Comparison of ENCODE assay signal across 1 cellular context in the genomic region with DNA sequence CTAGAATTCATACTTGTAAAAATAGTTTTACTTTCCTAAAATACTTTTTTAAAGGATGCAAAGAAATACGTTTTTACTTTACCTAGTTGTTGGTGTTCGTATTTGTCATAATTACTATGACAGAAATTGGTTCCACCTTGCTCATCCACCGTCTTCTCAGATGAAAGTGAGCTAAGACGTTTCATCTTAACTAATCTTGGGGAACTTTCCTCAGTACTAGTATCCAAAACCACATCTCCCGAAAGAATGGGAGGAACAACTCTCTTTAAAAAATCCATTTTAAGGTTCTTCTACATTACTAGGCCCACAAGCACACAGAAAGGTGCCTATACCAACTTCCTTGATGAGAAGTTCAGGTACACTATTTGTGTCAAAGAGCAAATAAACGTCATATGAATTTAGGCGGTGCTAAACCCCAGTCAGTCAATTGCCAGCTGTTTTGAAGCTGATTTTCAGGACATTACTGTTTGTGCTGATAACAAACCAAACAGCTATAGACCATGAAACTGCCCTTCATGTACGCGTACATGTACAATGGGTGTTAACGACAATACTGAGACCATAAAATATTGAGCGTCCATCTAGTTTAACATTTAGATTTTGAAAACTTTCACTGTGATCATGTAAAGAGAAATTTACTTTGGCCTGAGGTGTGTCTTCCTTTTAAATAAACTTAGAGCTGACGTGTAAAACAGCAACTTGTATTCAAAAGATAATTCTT.
TF ChIP-seq lines count a peak whose summit lies in the region.

No MANE protein-coding gene starts in this region.

TF ChIP-seq in K562, 482 proteins besides CTCF, POLR2A, EP300 and RAD21 (continued from another document and continues in another):
- TF ChIP-seq, protein P1, sequence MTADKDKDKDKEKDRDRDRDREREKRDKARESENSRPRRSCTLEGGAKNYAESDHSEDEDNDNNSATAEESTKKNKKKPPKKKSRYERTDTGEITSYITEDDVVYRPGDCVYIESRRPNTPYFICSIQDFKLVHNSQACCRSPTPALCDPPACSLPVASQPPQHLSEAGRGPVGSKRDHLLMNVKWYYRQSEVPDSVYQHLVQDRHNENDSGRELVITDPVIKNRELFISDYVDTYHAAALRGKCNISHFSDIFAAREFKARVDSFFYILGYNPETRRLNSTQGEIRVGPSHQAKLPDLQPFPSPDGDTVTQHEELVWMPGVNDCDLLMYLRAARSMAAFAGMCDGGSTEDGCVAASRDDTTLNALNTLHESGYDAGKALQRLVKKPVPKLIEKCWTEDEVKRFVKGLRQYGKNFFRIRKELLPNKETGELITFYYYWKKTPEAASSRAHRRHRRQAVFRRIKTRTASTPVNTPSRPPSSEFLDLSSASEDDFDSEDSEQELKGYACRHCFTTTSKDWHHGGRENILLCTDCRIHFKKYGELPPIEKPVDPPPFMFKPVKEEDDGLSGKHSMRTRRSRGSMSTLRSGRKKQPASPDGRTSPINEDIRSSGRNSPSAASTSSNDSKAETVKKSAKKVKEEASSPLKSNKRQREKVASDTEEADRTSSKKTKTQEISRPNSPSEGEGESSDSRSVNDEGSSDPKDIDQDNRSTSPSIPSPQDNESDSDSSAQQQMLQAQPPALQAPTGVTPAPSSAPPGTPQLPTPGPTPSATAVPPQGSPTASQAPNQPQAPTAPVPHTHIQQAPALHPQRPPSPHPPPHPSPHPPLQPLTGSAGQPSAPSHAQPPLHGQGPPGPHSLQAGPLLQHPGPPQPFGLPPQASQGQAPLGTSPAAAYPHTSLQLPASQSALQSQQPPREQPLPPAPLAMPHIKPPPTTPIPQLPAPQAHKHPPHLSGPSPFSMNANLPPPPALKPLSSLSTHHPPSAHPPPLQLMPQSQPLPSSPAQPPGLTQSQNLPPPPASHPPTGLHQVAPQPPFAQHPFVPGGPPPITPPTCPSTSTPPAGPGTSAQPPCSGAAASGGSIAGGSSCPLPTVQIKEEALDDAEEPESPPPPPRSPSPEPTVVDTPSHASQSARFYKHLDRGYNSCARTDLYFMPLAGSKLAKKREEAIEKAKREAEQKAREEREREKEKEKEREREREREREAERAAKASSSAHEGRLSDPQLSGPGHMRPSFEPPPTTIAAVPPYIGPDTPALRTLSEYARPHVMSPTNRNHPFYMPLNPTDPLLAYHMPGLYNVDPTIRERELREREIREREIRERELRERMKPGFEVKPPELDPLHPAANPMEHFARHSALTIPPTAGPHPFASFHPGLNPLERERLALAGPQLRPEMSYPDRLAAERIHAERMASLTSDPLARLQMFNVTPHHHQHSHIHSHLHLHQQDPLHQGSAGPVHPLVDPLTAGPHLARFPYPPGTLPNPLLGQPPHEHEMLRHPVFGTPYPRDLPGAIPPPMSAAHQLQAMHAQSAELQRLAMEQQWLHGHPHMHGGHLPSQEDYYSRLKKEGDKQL (CRISPR knock-in tag; IDR thresholded peaks at IDR 0.05; ENCODE audit: borderline replicate concordance), result no peak
- no peak for TF ChIP-seq SIRT6 (IDR thresholded peaks at IDR 0.05; ENCODE audit: low read depth, low read length)
- no peak for TF ChIP-seq ZBTB8A (IDR thresholded peaks at IDR 0.05; ENCODE audit: partially characterized antibody)
- no peak for TF ChIP-seq ZNF146 (CRISPR knock-in tag; IDR thresholded peaks at IDR 0.05; ENCODE audit: unreplicated experiment)
- no peak for TF ChIP-seq CEBPG (CRISPR knock-in tag; IDR thresholded peaks at IDR 0.05)
- TF ChIP-seq CEBPG (tag; conservative IDR thresholded peaks at IDR 0.05 in 1 of 2, IDR thresholded peaks at IDR 0.05 in 1 of 2), result no peak
- TF ChIP-seq ZSCAN32 (CRISPR knock-in tag; IDR thresholded peaks at IDR 0.05), result no peak
- no peak for TF ChIP-seq EZH2 (IDR thresholded peaks at IDR 0.05; ENCODE audit: borderline replicate concordance, low read depth, low read length)
- no peak for TF ChIP-seq ZNF263 (CRISPR knock-in tag; IDR thresholded peaks at IDR 0.05; ENCODE audit: borderline replicate concordance)
- no peak for TF ChIP-seq MYNN (IDR thresholded peaks at IDR 0.05)
- TF ChIP-seq MYNN (CRISPR knock-in tag; IDR thresholded peaks at IDR 0.05), result no peak
- TF ChIP-seq POLR2AphosphoS2 (IDR thresholded peaks at IDR 0.05; ENCODE audit: low read length), result no peak
- TF ChIP-seq SNIP1 (IDR thresholded peaks at IDR 0.05; ENCODE audit: low read depth), result no peak
- no peak for TF ChIP-seq RBM14 (IDR thresholded peaks at IDR 0.05; ENCODE audit: borderline replicate concordance, insufficient read depth, low read depth, low read length)
- TF ChIP-seq MEIS2 (IDR thresholded peaks at IDR 0.05; ENCODE audit: partially characterized antibody), result peak; percentile 53
- TF ChIP-seq, protein P2, sequence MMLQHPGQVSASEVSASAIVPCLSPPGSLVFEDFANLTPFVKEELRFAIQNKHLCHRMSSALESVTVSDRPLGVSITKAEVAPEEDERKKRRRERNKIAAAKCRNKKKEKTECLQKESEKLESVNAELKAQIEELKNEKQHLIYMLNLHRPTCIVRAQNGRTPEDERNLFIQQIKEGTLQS (IDR thresholded peaks at IDR 0.05), result peak; percentile 15; the same call in 1 of the 2 replicates
- TF ChIP-seq, protein P2 (CRISPR knock-in tag; conservative IDR thresholded peaks at IDR 0.05), result no peak
- peak in 1 of 2 experiments; percentile 41; a peak in 1 of 3 replicates for TF ChIP-seq CBX3 (IDR thresholded peaks at IDR 0.05; ENCODE audit: borderline replicate concordance in 1 of 2, low read length in 2 of 2)
- TF ChIP-seq SOX6 (IDR thresholded peaks at IDR 0.05), result peak; percentile 80
- TF ChIP-seq, protein P3, sequence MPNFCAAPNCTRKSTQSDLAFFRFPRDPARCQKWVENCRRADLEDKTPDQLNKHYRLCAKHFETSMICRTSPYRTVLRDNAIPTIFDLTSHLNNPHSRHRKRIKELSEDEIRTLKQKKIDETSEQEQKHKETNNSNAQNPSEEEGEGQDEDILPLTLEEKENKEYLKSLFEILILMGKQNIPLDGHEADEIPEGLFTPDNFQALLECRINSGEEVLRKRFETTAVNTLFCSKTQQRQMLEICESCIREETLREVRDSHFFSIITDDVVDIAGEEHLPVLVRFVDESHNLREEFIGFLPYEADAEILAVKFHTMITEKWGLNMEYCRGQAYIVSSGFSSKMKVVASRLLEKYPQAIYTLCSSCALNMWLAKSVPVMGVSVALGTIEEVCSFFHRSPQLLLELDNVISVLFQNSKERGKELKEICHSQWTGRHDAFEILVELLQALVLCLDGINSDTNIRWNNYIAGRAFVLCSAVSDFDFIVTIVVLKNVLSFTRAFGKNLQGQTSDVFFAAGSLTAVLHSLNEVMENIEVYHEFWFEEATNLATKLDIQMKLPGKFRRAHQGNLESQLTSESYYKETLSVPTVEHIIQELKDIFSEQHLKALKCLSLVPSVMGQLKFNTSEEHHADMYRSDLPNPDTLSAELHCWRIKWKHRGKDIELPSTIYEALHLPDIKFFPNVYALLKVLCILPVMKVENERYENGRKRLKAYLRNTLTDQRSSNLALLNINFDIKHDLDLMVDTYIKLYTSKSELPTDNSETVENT (CRISPR knock-in tag; IDR thresholded peaks at IDR 0.05), result no peak
- TF ChIP-seq ZNF76 (CRISPR knock-in tag; IDR thresholded peaks at IDR 0.05; ENCODE audit: borderline replicate concordance), result no peak
- TF ChIP-seq ILK (tag; IDR thresholded peaks at IDR 0.05; ENCODE audit: borderline replicate concordance, low read depth), result no peak
- TF ChIP-seq RB1 (IDR thresholded peaks at IDR 0.05; ENCODE audit: low read depth), result no peak
- TF ChIP-seq, protein P4, sequence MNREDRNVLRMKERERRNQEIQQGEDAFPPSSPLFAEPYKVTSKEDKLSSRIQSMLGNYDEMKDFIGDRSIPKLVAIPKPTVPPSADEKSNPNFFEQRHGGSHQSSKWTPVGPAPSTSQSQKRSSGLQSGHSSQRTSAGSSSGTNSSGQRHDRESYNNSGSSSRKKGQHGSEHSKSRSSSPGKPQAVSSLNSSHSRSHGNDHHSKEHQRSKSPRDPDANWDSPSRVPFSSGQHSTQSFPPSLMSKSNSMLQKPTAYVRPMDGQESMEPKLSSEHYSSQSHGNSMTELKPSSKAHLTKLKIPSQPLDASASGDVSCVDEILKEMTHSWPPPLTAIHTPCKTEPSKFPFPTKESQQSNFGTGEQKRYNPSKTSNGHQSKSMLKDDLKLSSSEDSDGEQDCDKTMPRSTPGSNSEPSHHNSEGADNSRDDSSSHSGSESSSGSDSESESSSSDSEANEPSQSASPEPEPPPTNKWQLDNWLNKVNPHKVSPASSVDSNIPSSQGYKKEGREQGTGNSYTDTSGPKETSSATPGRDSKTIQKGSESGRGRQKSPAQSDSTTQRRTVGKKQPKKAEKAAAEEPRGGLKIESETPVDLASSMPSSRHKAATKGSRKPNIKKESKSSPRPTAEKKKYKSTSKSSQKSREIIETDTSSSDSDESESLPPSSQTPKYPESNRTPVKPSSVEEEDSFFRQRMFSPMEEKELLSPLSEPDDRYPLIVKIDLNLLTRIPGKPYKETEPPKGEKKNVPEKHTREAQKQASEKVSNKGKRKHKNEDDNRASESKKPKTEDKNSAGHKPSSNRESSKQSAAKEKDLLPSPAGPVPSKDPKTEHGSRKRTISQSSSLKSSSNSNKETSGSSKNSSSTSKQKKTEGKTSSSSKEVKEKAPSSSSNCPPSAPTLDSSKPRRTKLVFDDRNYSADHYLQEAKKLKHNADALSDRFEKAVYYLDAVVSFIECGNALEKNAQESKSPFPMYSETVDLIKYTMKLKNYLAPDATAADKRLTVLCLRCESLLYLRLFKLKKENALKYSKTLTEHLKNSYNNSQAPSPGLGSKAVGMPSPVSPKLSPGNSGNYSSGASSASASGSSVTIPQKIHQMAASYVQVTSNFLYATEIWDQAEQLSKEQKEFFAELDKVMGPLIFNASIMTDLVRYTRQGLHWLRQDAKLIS (CRISPR knock-in tag; IDR thresholded peaks at IDR 0.05), result no peak
- TF ChIP-seq RBM15 (IDR thresholded peaks at IDR 0.05; ENCODE audit: insufficient read depth, low read length), result no peak
- TF ChIP-seq GATA2 (CRISPR knock-in tag; IDR thresholded peaks at IDR 0.05), result peak; percentile 85
- TF ChIP-seq TRIM28 (IDR thresholded peaks at IDR 0.05), result no peak
- no peak for TF ChIP-seq PHF8 (IDR thresholded peaks at IDR 0.05; ENCODE audit: borderline replicate concordance, low read length)
- peak; percentile 89 for TF ChIP-seq SMARCA4 (IDR thresholded peaks at IDR 0.05)
- no peak for TF ChIP-seq FOXK2 (conservative IDR thresholded peaks at IDR 0.05 in 1 of 2, IDR thresholded peaks at IDR 0.05 in 1 of 2; ENCODE audit: low read depth in 2 of 2)
- no peak for TF ChIP-seq SIX5 (IDR thresholded peaks at IDR 0.05; ENCODE audit: borderline replicate concordance in 1 of 2, insufficient read depth in 1 of 2, low read depth in 1 of 2, low read length in 2 of 2)
- TF ChIP-seq NFYB (IDR thresholded peaks at IDR 0.05; ENCODE audit: extremely low read depth, insufficient read length), result no peak
- no peak for TF ChIP-seq HNRNPUL1 (IDR thresholded peaks at IDR 0.05; ENCODE audit: low read length)
- TF ChIP-seq, protein P5, sequence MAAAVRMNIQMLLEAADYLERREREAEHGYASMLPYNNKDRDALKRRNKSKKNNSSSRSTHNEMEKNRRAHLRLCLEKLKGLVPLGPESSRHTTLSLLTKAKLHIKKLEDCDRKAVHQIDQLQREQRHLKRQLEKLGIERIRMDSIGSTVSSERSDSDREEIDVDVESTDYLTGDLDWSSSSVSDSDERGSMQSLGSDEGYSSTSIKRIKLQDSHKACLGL (CRISPR knock-in tag; IDR thresholded peaks at IDR 0.05; ENCODE audit: borderline replicate concordance, poor library complexity, severe bottlenecking), result no peak
- TF ChIP-seq, protein P6, sequence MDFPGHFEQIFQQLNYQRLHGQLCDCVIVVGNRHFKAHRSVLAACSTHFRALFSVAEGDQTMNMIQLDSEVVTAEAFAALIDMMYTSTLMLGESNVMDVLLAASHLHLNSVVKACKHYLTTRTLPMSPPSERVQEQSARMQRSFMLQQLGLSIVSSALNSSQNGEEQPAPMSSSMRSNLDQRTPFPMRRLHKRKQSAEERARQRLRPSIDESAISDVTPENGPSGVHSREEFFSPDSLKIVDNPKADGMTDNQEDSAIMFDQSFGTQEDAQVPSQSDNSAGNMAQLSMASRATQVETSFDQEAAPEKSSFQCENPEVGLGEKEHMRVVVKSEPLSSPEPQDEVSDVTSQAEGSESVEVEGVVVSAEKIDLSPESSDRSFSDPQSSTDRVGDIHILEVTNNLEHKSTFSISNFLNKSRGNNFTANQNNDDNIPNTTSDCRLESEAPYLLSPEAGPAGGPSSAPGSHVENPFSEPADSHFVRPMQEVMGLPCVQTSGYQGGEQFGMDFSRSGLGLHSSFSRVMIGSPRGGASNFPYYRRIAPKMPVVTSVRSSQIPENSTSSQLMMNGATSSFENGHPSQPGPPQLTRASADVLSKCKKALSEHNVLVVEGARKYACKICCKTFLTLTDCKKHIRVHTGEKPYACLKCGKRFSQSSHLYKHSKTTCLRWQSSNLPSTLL (IDR thresholded peaks at IDR 0.05), result no peak
- peak; percentile 94 for TF ChIP-seq DACH1 (IDR thresholded peaks at IDR 0.05; ENCODE audit: partially characterized antibody)
- TF ChIP-seq KHSRP (IDR thresholded peaks at IDR 0.05), result no peak
- no peak for TF ChIP-seq FOSL1 (tag; conservative IDR thresholded peaks at IDR 0.05)
- no peak for TF ChIP-seq KDM4B (IDR thresholded peaks at IDR 0.05; ENCODE audit: borderline replicate concordance in 2 of 2, low read depth in 1 of 2)
- no peak for TF ChIP-seq ATF1 (CRISPR knock-in tag; IDR thresholded peaks at IDR 0.05)
- peak; percentile 86 for TF ChIP-seq ATF1 (tag; IDR thresholded peaks at IDR 0.05)
- TF ChIP-seq ZNF584 (CRISPR knock-in tag; IDR thresholded peaks at IDR 0.05; ENCODE audit: low read depth), result no peak
- no peak for TF ChIP-seq TEAD2 (tag; IDR thresholded peaks at IDR 0.05)
- TF ChIP-seq ZNF121 (CRISPR knock-in tag; conservative IDR thresholded peaks at IDR 0.05), result no peak
- TF ChIP-seq FIP1L1 (IDR thresholded peaks at IDR 0.05; ENCODE audit: low read depth, low read length, poor library complexity, severe bottlenecking), result no peak
- TF ChIP-seq, protein P7, sequence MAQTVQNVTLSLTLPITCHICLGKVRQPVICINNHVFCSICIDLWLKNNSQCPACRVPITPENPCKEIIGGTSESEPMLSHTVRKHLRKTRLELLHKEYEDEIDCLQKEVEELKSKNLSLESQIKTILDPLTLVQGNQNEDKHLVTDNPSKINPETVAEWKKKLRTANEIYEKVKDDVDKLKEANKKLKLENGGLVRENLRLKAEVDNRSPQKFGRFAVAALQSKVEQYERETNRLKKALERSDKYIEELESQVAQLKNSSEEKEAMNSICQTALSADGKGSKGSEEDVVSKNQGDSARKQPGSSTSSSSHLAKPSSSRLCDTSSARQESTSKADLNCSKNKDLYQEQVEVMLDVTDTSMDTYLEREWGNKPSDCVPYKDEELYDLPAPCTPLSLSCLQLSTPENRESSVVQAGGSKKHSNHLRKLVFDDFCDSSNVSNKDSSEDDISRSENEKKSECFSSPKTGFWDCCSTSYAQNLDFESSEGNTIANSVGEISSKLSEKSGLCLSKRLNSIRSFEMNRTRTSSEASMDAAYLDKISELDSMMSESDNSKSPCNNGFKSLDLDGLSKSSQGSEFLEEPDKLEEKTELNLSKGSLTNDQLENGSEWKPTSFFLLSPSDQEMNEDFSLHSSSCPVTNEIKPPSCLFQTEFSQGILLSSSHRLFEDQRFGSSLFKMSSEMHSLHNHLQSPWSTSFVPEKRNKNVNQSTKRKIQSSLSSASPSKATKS (CRISPR knock-in tag; IDR thresholded peaks at IDR 0.05), result no peak
- no peak for TF ChIP-seq TFAM (CRISPR knock-in tag; conservative IDR thresholded peaks at IDR 0.05)
